1 cellular context compared by ENCODE assay signal in the genomic region with DNA sequence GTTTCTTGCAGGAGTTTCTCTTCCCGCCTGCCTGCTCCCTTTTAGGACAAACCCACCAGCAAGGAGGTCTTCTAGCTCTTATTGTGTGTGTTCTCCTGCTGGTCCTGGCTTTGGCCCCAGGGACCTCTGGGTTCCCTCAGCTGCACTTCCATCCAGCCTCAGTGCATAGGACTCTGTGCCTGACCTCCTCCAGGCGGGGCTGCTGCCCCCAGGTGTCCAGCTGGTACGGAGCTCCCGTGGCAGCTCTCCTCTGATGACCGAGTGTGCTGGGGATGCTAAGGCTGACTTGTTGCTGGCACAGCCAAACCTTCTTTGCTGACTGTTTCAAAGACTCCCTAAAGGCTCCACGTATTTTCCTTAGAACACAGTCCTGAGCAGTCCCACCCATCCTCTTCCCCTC.
TF ChIP-seq lines count a peak whose summit lies in the region.

No MANE protein-coding gene starts in this region.

TF ChIP-seq in GM23338, 12 proteins besides CTCF, POLR2A, EP300 and RAD21 (continued from another document):
- TF ChIP-seq ZNF331 (CRISPR knock-in tag; IDR thresholded peaks at IDR 0.05; ENCODE audit: low read depth) (no peak), EZH2phosphoT487 (IDR thresholded peaks at IDR 0.05; ENCODE audit: unreplicated experiment) (no peak), POLR2AphosphoS5 (IDR thresholded peaks at IDR 0.05; ENCODE audit: low read depth) (no peak), NANOG (IDR thresholded peaks at IDR 0.05; ENCODE audit: borderline replicate concordance) (no peak), STAT1 (IDR thresholded peaks at IDR 0.05; ENCODE audit: unreplicated experiment) (no peak), ZNF114 (CRISPR knock-in tag; IDR thresholded peaks at IDR 0.05) (no peak), EZH2 (IDR thresholded peaks at IDR 0.05; ENCODE audit: low read depth, unreplicated experiment) (no peak), JUNB (IDR thresholded peaks at IDR 0.05; ENCODE audit: unreplicated experiment) (no peak)
- TF ChIP-seq, protein P1, sequence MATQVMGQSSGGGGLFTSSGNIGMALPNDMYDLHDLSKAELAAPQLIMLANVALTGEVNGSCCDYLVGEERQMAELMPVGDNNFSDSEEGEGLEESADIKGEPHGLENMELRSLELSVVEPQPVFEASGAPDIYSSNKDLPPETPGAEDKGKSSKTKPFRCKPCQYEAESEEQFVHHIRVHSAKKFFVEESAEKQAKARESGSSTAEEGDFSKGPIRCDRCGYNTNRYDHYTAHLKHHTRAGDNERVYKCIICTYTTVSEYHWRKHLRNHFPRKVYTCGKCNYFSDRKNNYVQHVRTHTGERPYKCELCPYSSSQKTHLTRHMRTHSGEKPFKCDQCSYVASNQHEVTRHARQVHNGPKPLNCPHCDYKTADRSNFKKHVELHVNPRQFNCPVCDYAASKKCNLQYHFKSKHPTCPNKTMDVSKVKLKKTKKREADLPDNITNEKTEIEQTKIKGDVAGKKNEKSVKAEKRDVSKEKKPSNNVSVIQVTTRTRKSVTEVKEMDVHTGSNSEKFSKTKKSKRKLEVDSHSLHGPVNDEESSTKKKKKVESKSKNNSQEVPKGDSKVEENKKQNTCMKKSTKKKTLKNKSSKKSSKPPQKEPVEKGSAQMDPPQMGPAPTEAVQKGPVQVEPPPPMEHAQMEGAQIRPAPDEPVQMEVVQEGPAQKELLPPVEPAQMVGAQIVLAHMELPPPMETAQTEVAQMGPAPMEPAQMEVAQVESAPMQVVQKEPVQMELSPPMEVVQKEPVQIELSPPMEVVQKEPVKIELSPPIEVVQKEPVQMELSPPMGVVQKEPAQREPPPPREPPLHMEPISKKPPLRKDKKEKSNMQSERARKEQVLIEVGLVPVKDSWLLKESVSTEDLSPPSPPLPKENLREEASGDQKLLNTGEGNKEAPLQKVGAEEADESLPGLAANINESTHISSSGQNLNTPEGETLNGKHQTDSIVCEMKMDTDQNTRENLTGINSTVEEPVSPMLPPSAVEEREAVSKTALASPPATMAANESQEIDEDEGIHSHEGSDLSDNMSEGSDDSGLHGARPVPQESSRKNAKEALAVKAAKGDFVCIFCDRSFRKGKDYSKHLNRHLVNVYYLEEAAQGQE (IDR thresholded peaks at IDR 0.05; ENCODE audit: unreplicated experiment) = no peak
- TF ChIP-seq, protein P2, sequence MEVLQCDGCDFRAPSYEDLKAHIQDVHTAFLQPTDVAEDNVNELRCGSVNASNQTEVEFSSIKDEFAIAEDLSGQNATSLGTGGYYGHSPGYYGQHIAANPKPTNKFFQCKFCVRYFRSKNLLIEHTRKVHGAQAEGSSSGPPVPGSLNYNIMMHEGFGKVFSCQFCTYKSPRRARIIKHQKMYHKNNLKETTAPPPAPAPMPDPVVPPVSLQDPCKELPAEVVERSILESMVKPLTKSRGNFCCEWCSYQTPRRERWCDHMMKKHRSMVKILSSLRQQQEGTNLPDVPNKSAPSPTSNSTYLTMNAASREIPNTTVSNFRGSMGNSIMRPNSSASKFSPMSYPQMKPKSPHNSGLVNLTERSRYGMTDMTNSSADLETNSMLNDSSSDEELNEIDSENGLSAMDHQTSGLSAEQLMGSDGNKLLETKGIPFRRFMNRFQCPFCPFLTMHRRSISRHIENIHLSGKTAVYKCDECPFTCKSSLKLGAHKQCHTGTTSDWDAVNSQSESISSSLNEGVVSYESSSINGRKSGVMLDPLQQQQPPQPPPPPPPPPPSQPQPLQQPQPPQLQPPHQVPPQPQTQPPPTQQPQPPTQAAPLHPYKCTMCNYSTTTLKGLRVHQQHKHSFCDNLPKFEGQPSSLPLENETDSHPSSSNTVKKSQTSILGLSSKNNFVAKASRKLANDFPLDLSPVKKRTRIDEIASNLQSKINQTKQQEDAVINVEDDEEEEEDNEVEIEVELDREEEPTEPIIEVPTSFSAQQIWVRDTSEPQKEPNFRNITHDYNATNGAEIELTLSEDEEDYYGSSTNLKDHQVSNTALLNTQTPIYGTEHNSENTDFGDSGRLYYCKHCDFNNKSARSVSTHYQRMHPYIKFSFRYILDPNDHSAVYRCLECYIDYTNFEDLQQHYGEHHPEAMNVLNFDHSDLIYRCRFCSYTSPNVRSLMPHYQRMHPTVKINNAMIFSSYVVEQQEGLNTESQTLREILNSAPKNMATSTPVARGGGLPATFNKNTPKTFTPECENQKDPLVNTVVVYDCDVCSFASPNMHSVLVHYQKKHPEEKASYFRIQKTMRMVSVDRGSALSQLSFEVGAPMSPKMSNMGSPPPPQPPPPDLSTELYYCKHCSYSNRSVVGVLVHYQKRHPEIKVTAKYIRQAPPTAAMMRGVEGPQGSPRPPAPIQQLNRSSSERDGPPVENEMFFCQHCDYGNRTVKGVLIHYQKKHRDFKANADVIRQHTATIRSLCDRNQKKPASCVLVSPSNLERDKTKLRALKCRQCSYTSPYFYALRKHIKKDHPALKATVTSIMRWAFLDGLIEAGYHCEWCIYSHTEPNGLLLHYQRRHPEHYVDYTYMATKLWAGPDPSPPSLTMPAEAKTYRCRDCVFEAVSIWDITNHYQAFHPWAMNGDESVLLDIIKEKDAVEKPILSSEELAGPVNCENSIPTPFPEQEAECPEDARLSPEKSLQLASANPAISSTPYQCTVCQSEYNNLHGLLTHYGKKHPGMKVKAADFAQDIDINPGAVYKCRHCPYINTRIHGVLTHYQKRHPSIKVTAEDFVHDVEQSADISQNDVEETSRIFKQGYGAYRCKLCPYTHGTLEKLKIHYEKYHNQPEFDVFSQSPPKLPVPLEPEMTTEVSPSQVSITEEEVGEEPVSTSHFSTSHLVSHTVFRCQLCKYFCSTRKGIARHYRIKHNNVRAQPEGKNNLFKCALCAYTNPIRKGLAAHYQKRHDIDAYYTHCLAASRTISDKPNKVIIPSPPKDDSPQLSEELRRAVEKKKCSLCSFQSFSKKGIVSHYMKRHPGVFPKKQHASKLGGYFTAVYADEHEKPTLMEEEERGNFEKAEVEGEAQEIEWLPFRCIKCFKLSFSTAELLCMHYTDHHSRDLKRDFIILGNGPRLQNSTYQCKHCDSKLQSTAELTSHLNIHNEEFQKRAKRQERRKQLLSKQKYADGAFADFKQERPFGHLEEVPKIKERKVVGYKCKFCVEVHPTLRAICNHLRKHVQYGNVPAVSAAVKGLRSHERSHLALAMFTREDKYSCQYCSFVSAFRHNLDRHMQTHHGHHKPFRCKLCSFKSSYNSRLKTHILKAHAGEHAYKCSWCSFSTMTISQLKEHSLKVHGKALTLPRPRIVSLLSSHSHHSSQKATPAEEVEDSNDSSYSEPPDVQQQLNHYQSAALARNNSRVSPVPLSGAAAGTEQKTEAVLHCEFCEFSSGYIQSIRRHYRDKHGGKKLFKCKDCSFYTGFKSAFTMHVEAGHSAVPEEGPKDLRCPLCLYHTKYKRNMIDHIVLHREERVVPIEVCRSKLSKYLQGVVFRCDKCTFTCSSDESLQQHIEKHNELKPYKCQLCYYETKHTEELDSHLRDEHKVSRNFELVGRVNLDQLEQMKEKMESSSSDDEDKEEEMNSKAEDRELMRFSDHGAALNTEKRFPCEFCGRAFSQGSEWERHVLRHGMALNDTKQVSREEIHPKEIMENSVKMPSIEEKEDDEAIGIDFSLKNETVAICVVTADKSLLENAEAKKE (CRISPR knock-in tag; IDR thresholded peaks at IDR 0.05) = no peak
- TF ChIP-seq, protein P3, sequence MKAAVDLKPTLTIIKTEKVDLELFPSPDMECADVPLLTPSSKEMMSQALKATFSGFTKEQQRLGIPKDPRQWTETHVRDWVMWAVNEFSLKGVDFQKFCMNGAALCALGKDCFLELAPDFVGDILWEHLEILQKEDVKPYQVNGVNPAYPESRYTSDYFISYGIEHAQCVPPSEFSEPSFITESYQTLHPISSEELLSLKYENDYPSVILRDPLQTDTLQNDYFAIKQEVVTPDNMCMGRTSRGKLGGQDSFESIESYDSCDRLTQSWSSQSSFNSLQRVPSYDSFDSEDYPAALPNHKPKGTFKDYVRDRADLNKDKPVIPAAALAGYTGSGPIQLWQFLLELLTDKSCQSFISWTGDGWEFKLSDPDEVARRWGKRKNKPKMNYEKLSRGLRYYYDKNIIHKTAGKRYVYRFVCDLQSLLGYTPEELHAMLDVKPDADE (IDR thresholded peaks at IDR 0.05) = no peak
